ENCODE assay signal across 1 cellular context in genomic region chr12:107685360-107686248, GRCh38.
A peak's percentile ranks its signal among the peaks of the same experiment; 100 is the strongest.
TF ChIP-seq lines count a peak whose summit lies in the region.

PWP1 (plus strand) TSS chr12:107685799; CDS start chr12:107685900, 101 bp downstream.

TF ChIP-seq in HEK293, 187 proteins besides CTCF, POLR2A, EP300 and RAD21 (continued from another document and continues in another):
- TF ChIP-seq YY1 (tag by site-specific recombination; IDR thresholded peaks at IDR 0.05) (peak; percentile 91), ZNF292 (tag by site-specific recombination; IDR thresholded peaks at IDR 0.05; ENCODE audit: borderline replicate concordance, low read depth) (no peak), ZNF571 (tag by site-specific recombination; IDR thresholded peaks at IDR 0.05) (no peak), SCRT1 (tag by site-specific recombination; IDR thresholded peaks at IDR 0.05; ENCODE audit: borderline replicate concordance) (no peak), ZNF18 (tag by site-specific recombination; IDR thresholded peaks at IDR 0.05) (no peak), ZNF837 (tag by site-specific recombination; IDR thresholded peaks at IDR 0.05) (no peak), REST (tag by site-specific recombination; IDR thresholded peaks at IDR 0.05) (0 out of 2 replicates have a peak, but pooled peaks have one; percentile 14), IKZF3 (tag by site-specific recombination; IDR thresholded peaks at IDR 0.05) (no peak), ZFP41 (tag by site-specific recombination; IDR thresholded peaks at IDR 0.05; ENCODE audit: borderline replicate concordance) (no peak), ZNF530 (tag by site-specific recombination; IDR thresholded peaks at IDR 0.05; ENCODE audit: low read depth) (no peak), REPIN1 (tag by site-specific recombination; IDR thresholded peaks at IDR 0.05; ENCODE audit: low read depth) (no peak), ZBTB11 (tag by site-specific recombination; conservative IDR thresholded peaks at IDR 0.05; ENCODE audit: low read depth) (peak; percentile 16; the same call in 1 of the 2 replicates), ZNF76 (tag by site-specific recombination; IDR thresholded peaks at IDR 0.05; ENCODE audit: borderline replicate concordance, low read depth) (peak; percentile 27; the same call in 1 of the 2 replicates), ZNF202 (tag by site-specific recombination; IDR thresholded peaks at IDR 0.05; ENCODE audit: borderline replicate concordance) (no peak), ZNF660 (tag by site-specific recombination; IDR thresholded peaks at IDR 0.05) (peak; percentile 29; the same call in 1 of the 2 replicates), ZBTB48 (tag by site-specific recombination; IDR thresholded peaks at IDR 0.05) (peak; percentile 99), MEIS1 (CRISPR knock-in tag; IDR thresholded peaks at IDR 0.05; ENCODE audit: borderline replicate concordance) (no peak), ZNF596 (tag by site-specific recombination; IDR thresholded peaks at IDR 0.05) (no peak), ZNF398 (tag by site-specific recombination; IDR thresholded peaks at IDR 0.05) (no peak), ZBTB10 (tag by site-specific recombination; IDR thresholded peaks at IDR 0.05) (0 out of 2 replicates have a peak, but pooled peaks have one; percentile 34), ZXDB (tag by site-specific recombination; IDR thresholded peaks at IDR 0.05) (peak; percentile 84), AEBP2 (tag by site-specific recombination; IDR thresholded peaks at IDR 0.05; ENCODE audit: borderline replicate concordance) (no peak), ZNF10 (tag by site-specific recombination; IDR thresholded peaks at IDR 0.05) (no peak), SP2 (tag by site-specific recombination; IDR thresholded peaks at IDR 0.05) (peak; percentile 71), GFI1B (tag by site-specific recombination; IDR thresholded peaks at IDR 0.05) (no peak), EGR2 (tag by site-specific recombination; IDR thresholded peaks at IDR 0.05; ENCODE audit: low read depth) (no peak), ZNF362 (tag by site-specific recombination; IDR thresholded peaks at IDR 0.05) (no peak), ZNF114 (tag by site-specific recombination; IDR thresholded peaks at IDR 0.05) (no peak), MYNN (tag by site-specific recombination; IDR thresholded peaks at IDR 0.05; ENCODE audit: borderline replicate concordance) (no peak), HOXD13 (CRISPR knock-in tag; IDR thresholded peaks at IDR 0.05; ENCODE audit: borderline replicate concordance) (no peak), PRDM4 (tag by site-specific recombination; IDR thresholded peaks at IDR 0.05) (no peak), ZNF677 (tag by site-specific recombination; IDR thresholded peaks at IDR 0.05) (no peak), ZNF692 (tag by site-specific recombination; IDR thresholded peaks at IDR 0.05) (peak; percentile 67), ZNF501 (tag by site-specific recombination; IDR thresholded peaks at IDR 0.05) (peak; percentile 89; the same call in 1 of the 2 replicates), KLF9 (tag by site-specific recombination; IDR thresholded peaks at IDR 0.05; ENCODE audit: low read depth) (peak; percentile 89), ZNF311 (tag by site-specific recombination; IDR thresholded peaks at IDR 0.05; ENCODE audit: borderline replicate concordance) (no peak), ZNF777 (tag by site-specific recombination; IDR thresholded peaks at IDR 0.05; ENCODE audit: borderline replicate concordance) (no peak), ZNF629 (tag by site-specific recombination; IDR thresholded peaks at IDR 0.05) (no peak), PRDM1 (tag by site-specific recombination; IDR thresholded peaks at IDR 0.05) (no peak)
